16 cellular contexts compared by ENCODE assay signal in genomic region chr13:30129411-30129810, GRCh38.
"Had no signal": no experiment of that assay in that cellular context is flagged by ENCODE, and none has a peak within 500 bp of the region (broad histone marks: within the 10 kb centered on the region; RNA-seq: fewer than 3 reads in every experiment).

No MANE protein-coding gene starts in this region.

- H3K36me3 Mint-ChIP-seq: immature natural killer cell; memory B cell; natural killer cell; stimulated activated naive B cell treated with anti-CD40 and anti-IgM and Interleukin-4, amounts not matched to agents 10 μg/mL and 1 μg/mL and 100 μg/mL, for 72 hours had no signal

- H3K9me3 Mint-ChIP-seq: immature natural killer cell; memory B cell; natural killer cell; stimulated activated naive B cell treated with anti-CD40 and anti-IgM and Interleukin-4, amounts not matched to agents 10 μg/mL and 1 μg/mL and 100 μg/mL, for 72 hours; stimulated activated naive CD8-positive, alpha-beta T cell treated with anti-CD3 and anti-CD28 coated beads, Interleukin-15, Interleukin-2, amounts not matched to agents 100 ng/mL and 50 ng/mL, for 24 hours had no signal

- H3K27ac Mint-ChIP-seq: immature natural killer cell; memory B cell; natural killer cell; progenitor cell of endocrine pancreas; stimulated activated naive B cell treated with anti-CD40 and anti-IgM and Interleukin-4, amounts not matched to agents 10 μg/mL and 1 μg/mL and 100 μg/mL, for 72 hours; stimulated activated naive CD8-positive, alpha-beta T cell treated with anti-CD3 and anti-CD28 coated beads, Interleukin-15, Interleukin-2, amounts not matched to agents 100 ng/mL and 50 ng/mL, for 24 hours had no signal

- DNase-seq: cortex of kidney; hypothalamus; immature natural killer cell; left ventricle myocardium superior; lower lobe of right lung; natural killer cell; pancreas; right lobe of liver; small intestine; stimulated activated CD4-positive, alpha-beta T cell treated with anti-CD3 and anti-CD28 coated beads, Interleukin-15, amount 100 ng/mL, for 24 hours; stimulated activated CD4-positive, alpha-beta T cell treated with anti-CD3 and anti-CD28 coated beads, Interleukin-2, amount 100 ng/mL, for 48 hours; stimulated activated naive B cell treated with anti-CD40 and anti-IgM and Interleukin-4, amounts not matched to agents 10 μg/mL and 1 μg/mL and 100 μg/mL, for 72 hours; upper lobe of right lung had no signal

- H3K27me3 Mint-ChIP-seq: memory B cell; progenitor cell of endocrine pancreas; stimulated activated naive B cell treated with anti-CD40 and anti-IgM and Interleukin-4, amounts not matched to agents 10 μg/mL and 1 μg/mL and 100 μg/mL, for 72 hours; stimulated activated naive CD8-positive, alpha-beta T cell treated with anti-CD3 and anti-CD28 coated beads, Interleukin-15, Interleukin-2, amounts not matched to agents 100 ng/mL and 50 ng/mL, for 24 hours had no signal

- ATAC-seq: left ventricle myocardium superior; lower lobe of right lung; natural killer cell; pancreas; right lobe of liver; stimulated activated naive B cell treated with anti-CD40 and anti-IgM and Interleukin-4, amounts not matched to agents 10 μg/mL and 1 μg/mL and 100 μg/mL, for 72 hours; upper lobe of right lung had no signal

- H3K4me3 Mint-ChIP-seq: memory B cell; natural killer cell; stimulated activated naive B cell treated with anti-CD40 and anti-IgM and Interleukin-4, amounts not matched to agents 10 μg/mL and 1 μg/mL and 100 μg/mL, for 72 hours; stimulated activated naive CD8-positive, alpha-beta T cell treated with anti-CD3 and anti-CD28 coated beads, Interleukin-15, Interleukin-2, amounts not matched to agents 100 ng/mL and 50 ng/mL, for 24 hours had no signal
